ENCODE assay signal across 1 cellular context in genomic region chr13:75544681-75545333, GRCh38.
TF ChIP-seq lines count a peak whose summit lies in the region.

No MANE protein-coding gene starts in this region.

TF ChIP-seq in IMR-90, 13 proteins besides CTCF, POLR2A, EP300 and RAD21 (continued from another document):
- TF ChIP-seq USF2 (IDR thresholded peaks at IDR 0.05; ENCODE audit: low read depth, low read length) = no peak
- no peak for TF ChIP-seq MAZ (IDR thresholded peaks at IDR 0.05; ENCODE audit: borderline replicate concordance, low read depth, low read length)
